In the genomic region with DNA sequence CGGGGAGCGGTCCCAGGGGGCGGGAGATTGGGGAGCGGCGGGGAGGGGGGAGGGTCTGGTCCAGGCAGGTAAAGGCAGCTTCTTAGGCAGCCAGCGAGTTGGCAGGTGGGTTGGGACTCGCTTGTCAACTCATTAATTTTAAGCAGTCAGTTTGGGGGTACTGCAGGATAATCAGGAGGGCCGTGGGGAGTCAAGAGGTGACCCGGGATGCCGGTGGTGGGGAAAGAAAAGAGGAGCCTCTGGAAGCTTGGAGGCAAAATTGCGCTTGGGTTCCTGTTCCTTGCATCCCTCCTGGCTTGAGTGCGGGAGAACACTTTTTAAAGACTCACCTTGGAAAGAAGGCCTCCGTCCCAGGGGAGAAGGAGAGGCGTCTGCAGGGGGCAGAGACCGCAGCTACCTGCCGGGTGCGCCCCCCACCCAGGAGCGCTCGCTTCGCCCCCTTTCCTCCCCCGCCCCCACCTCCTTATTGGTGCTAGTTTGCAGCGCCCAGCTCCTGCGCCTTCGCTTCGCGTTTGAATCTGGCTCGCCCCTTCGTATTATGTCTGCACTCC, we compare ENCODE assay signal across 9 cellular contexts. TPM values are rescaled to one million over a fixed set of nuclear protein-coding genes. Genes with fewer than 3 reads are reported as not detected.
DNase-seq lines count a peak whose midpoint lies in the region; ATAC-seq and TF ChIP-seq lines count a peak whose summit lies in the region.
"Had no signal": no experiment of that assay in that cellular context is flagged by ENCODE, and none has a peak within 500 bp of the region (broad histone marks: within the 10 kb centered on the region; RNA-seq: fewer than 3 reads in every experiment).

TSS of gene KCNJ3 (plus strand) at position 458 of the 551 bp plus-strand sequence. CDS start at position 539, 81 bp downstream.

- H3K9me3 Mint-ChIP-seq in T-cell = peaks cover 0 to 4% (median 3%) of the 10 kb centered on the region in 3 donors
- H3K9me3 Mint-ChIP-seq: activated T-helper 2 cell treated with anti-CD3 and anti-CD28 coated beads, Interferon-gamma antibody, Interleukin-2, Interleukin-4, amounts not matched to agents 10 μg/mL and 5 μg/mL and 100 μg/mL, durations not matched to agents 14 hours and 24 hours and 36 hours had no signal

- ATAC-seq in T-cell (replicated peaks in 1 of 4) = no peak
- ATAC-seq in psoas muscle = no peak

- H3K27ac ChIP-seq in psoas muscle = no peak within 1 kb of the TSS

- H3K4me1 ChIP-seq in ES-I3 (ENCODE audit: insufficient read depth, low read length) (no peaks in the 10 kb centered on the region), psoas muscle (no peaks in the 10 kb centered on the region)

- intact Hi-C loops in psoas muscle (cut with DNase I) = no loop called here

- H3K36me3 Mint-ChIP-seq in T-cell = no peaks in the 10 kb centered on the region

- H3K9me3 ChIP-seq in ES-I3 (ENCODE audit: control insufficient read depth, insufficient read depth, low read length) (no peaks in the 10 kb centered on the region), psoas muscle (no peaks in the 10 kb centered on the region)

- DNase-seq in T-cell (no peak), psoas muscle (no peak), GM10248 (ENCODE audit: extremely low spot score) (no peak), germinal center (ENCODE audit: low spot score) (no peak), SW 1271 (lab: John Stamatoyannopoulos, UW) (no peak), DMS153 treated with DMSO at 0.1 percent for 48 hours (lab: John Stamatoyannopoulos, UW; ENCODE audit: unreplicated experiment) (no peak)

- H3K4me3 ChIP-seq in iPS-11a (ENCODE audit: low read depth, low read length) (peak within 1 kb of the TSS; percentile 50), psoas muscle (peak within 1 kb of the TSS; percentile 64)

- peak within 1 kb of the TSS; percentile 79 for H3K9ac ChIP-seq in ES-I3 (ENCODE audit: low read depth, low read length)

- H3K4me1 Mint-ChIP-seq in T-cell = peaks cover 3 to 6% (median 4%) of the 10 kb centered on the region in 3 donors

- CTCF ChIA-PET in T-cell (lab: Charles Lee) (no interaction called here), GM10248 (lab: Yijun Ruan, JAX) (no interaction called here)

- no peak within 1 kb of the TSS for H3K27ac Mint-ChIP-seq in T-cell
- H3K27ac Mint-ChIP-seq: activated T-helper 2 cell treated with anti-CD3 and anti-CD28 coated beads, Interferon-gamma antibody, Interleukin-2, Interleukin-4, amounts not matched to agents 10 μg/mL and 5 μg/mL and 100 μg/mL, durations not matched to agents 14 hours and 24 hours and 36 hours had no signal

- peak within 1 kb of the TSS in 2 of 3 donors; percentile 25 to 51 for H3K4me3 Mint-ChIP-seq in T-cell

- 0 to 2% (median 2%) methylated on average over 25 to 28 of the region's 28 CpGs for WGBS in psoas muscle, 3 donors

- peaks cover 16 to 27% of the 10 kb centered on the region in 2 donors for H3K27me3 Mint-ChIP-seq in T-cell

- POLR2A ChIA-PET in T-cell (lab: Charles Lee) = interaction anchor here in 1 of 2 donors (0.6 kb wide), 1 partner anchor 33 kb away, joined by 3 read pairs; no protein-coding TSS in a partner anchor
- POLR2A ChIA-PET in GM10248 (lab: Yijun Ruan, JAX) = no interaction called here

- TF ChIP-seq CTCF in psoas muscle (IDR thresholded peaks at IDR 0.05) (no peak), GM10248 (IDR thresholded peaks at IDR 0.05; ENCODE audit: control extremely low read depth, extremely low read depth, low read depth, missing control alignments) (no peak)

- H3K36me3 ChIP-seq in ES-I3 (ENCODE audit: insufficient read depth, low read length) = no peaks in the 10 kb centered on the region
- no peaks in the 10 kb centered on the region for H3K36me3 ChIP-seq in psoas muscle (ENCODE audit: insufficient read depth in 1 of 2, low read depth in 1 of 2)

- H3K27me3 ChIP-seq in psoas muscle (ENCODE audit: insufficient read depth in 3 of 3, low read length in 2 of 3) = peaks cover 0 to 32% (median 9%) of the 10 kb centered on the region in 3 donors

RNA-seq across cellular contexts. Expression of gene KCNJ3, which starts in this region (rescaled TPM):
- not detected for total RNA-seq in T-cell
- total RNA-seq in psoas muscle = 1 to 10 TPM in 1 of 4 donors, under 1 TPM in 2, not detected in 1; 0.06 to 1.0 (median 0.54) TPM
- under 1 TPM in 2 of 3 donors, not detected in 1; 0.04 to 0.22 TPM for polyA plus RNA-seq in psoas muscle
- total RNA-seq: activated T-helper 2 cell treated with anti-CD3 and anti-CD28 coated beads, Interferon-gamma antibody, Interleukin-2, Interleukin-4, amounts not matched to agents 10 μg/mL and 5 μg/mL and 100 μg/mL, durations not matched to agents 14 hours and 24 hours and 36 hours had no signal
